23 cellular contexts compared by ENCODE assay signal in the genomic region with DNA sequence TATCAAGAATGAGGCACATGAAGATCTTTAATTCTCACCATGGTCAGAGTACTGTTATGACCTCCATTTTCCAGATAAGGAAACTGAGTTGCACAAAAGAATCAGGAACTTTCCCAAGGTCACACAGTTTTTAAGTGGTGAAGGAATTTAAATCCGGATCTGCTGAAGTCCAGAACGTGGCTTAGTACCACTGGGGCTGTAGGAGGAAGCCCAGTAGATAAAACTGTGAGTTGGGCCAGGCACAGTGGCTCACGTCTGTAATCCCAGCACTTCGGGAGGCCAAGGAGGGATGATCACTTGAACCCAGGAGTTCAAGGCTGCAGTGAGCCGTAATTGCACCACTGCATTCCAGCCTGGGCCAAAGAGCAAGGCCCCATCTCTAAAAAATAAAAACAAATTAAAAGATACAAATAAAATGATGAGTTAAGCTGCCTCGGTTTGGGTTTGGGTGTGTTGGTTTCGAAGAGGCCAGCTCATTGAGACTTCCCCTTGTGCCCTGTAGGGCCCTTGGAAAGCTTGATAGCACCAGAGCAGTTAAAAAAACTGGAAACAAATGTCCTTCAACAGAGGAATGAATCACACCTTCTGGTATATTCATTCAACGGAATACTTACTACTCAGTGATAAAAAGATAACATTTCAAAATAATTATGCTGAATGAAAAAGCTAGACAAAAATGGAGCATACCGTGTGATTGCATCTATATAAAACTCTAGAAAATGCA. TPM values are rescaled to one million over a fixed set of nuclear protein-coding genes. Genes with fewer than 3 reads are reported as not detected.
DNase-seq lines count a peak whose midpoint lies in the region; ATAC-seq, FAIRE-seq and TF ChIP-seq lines count a peak whose summit lies in the region.
"Had no signal": no experiment of that assay in that cellular context is flagged by ENCODE, and none has a peak within 500 bp of the region (broad histone marks: within the 10 kb centered on the region; RNA-seq: fewer than 3 reads in every experiment).

No MANE protein-coding gene starts in this region.

- H3K79me2 ChIP-seq in HepG2 (ENCODE audit: insufficient read depth, low read length), result no peaks in the 10 kb centered on the region

- no peak for FAIRE-seq in HepG2 (lab: Jason Lieb, UNC)
- FAIRE-seq: A204.1, K562, keratinocyte had no signal

- H3K36me3 ChIP-seq in liver (ENCODE audit: control insufficient read depth in 4 of 4, insufficient read depth in 3 of 4, low read depth in 1 of 4, low read length in 3 of 4), result peaks cover 0 to 8% (median 3%) of the 10 kb centered on the region in 4 donors
- H3K36me3 ChIP-seq in HepG2 (replicated peaks in 1 of 2; ENCODE audit: control insufficient read depth in 1 of 2, insufficient read depth in 2 of 2, low read length in 2 of 2), result peaks cover 3 to 13% of the 10 kb centered on the region in 2 experiments; a peak in 3 of 5 replicates
- H3K36me3 ChIP-seq in brain microvascular endothelial cell (replicated peaks), result no peaks in the 10 kb centered on the region
- H3K36me3 ChIP-seq in right lobe of liver, result peaks cover 0 to 7% (median 0%) of the 10 kb centered on the region in 4 donors
- H3K36me3 ChIP-seq in vagina, result no peaks in the 10 kb centered on the region
- peaks cover 0 to 19% of the 10 kb centered on the region in 2 donors for H3K36me3 ChIP-seq in left lung
- H3K36me3 ChIP-seq: right atrium auricular region had no signal

- no peak for DNase-seq in HepG2 (ENCODE audit: low spot score)
- no peak for DNase-seq in brain microvascular endothelial cell
- no peak for DNase-seq in right lobe of liver
- no peak for DNase-seq in vagina (ENCODE audit: extremely low spot score in 2 of 2)
- DNase-seq in hypothalamus (lab: John Stamatoyannopoulos, UW), result no peak
- DNase-seq in left lung, result no peak
- DNase-seq: activated B cell treated with CpG ODN at 0.5 μM for 24 hours; activated CD4-positive, alpha-beta T cell treated with anti-CD3 and anti-CD28 coated beads, Interleukin-2, amount 50 U/mL, for 4 hours; activated gamma-delta T cell; amniotic stem cell; Caco-2; NCI-H146; NCI-H526; RPMI8226; upper lobe of left lung had no signal

- H4K20me1 ChIP-seq in HepG2 (ENCODE audit: insufficient read depth, low read length), result no peaks in the 10 kb centered on the region

- intact Hi-C loops in HepG2 (cut with micrococcal nuclease; ENCODE audit: unreplicated experiment) (no loop called here), right lobe of liver (cut with DNase I) (loop anchor here in 1 of 2 donors (10.0 kb wide), 1 partner anchor 73 kb away; no protein-coding TSS in a partner anchor), vagina (cut with DNase I) (no loop called here), left lung (cut with DNase I) (no loop called here)

- TF ChIP-seq RAD21 in liver (IDR thresholded peaks at IDR 0.05) (peak; percentile 4 to 9), HepG2 (CRISPR knock-in tag; IDR thresholded peaks at IDR 0.05) (no peak)

- TF ChIP-seq EP300 in HepG2 (IDR thresholded peaks at IDR 0.05; ENCODE audit: low read depth in 2 of 2, low read length in 2 of 2) (no peak), HepG2 (CRISPR knock-in tag; IDR thresholded peaks at IDR 0.05; ENCODE audit: borderline replicate concordance) (no peak)

- in situ Hi-C loops in HepG2 (cut with HindIII; ENCODE audit: extremely low pct_ligation_motif_present, low pct_unique_long_range_greater_than_20kb) (loop anchor here (25.0 kb wide), 1 partner anchor 301 kb away; the partner anchor contains the start of gene SLC36A1), brain microvascular endothelial cell (cut with HindIII; ENCODE audit: low pct_ligation_motif_present, low sequenced_read_pairs) (no loop called here)

- no peak overlapping the region for H3K4me2 ChIP-seq in HepG2 (ENCODE audit: low read depth, low read length)
- H3K4me2 ChIP-seq: BLaER1 had no signal

- no peaks in the 10 kb centered on the region for H3K9me3 ChIP-seq in liver (ENCODE audit: control insufficient read depth in 4 of 4, low read length in 3 of 4)
- H3K9me3 ChIP-seq in HepG2 (ENCODE audit: low read length), result no peaks in the 10 kb centered on the region
- H3K9me3 ChIP-seq in right lobe of liver, result no peaks in the 10 kb centered on the region
- no peaks in the 10 kb centered on the region for H3K9me3 ChIP-seq in vagina
- no peaks in the 10 kb centered on the region for H3K9me3 ChIP-seq in left lung
- H3K9me3 ChIP-seq: BLaER1, Caco-2, right atrium auricular region, upper lobe of left lung had no signal

- H3K4me3 ChIP-seq in liver (ENCODE audit: low read depth in 1 of 3, low read length in 3 of 3) (no peak overlapping the region), HepG2 (replicated peaks in 1 of 3; ENCODE audit: insufficient read depth in 1 of 3, low read depth in 2 of 3, low read length in 3 of 3) (no peak overlapping the region), brain microvascular endothelial cell (ENCODE audit: low read depth, low read length) (no peak overlapping the region), right lobe of liver (no peak overlapping the region), vagina (no peak overlapping the region), left lung (no peak overlapping the region)
- H3K4me3 ChIP-seq: BLaER1, K562, right atrium auricular region, upper lobe of left lung had no signal

- TF ChIP-seq POLR2A in HepG2 (IDR thresholded peaks at IDR 0.05; ENCODE audit: insufficient read depth in 1 of 2, low read depth in 2 of 2, low read length in 2 of 2), result no peak
- no peak for TF ChIP-seq POLR2A in right lobe of liver (IDR thresholded peaks at IDR 0.05)
- TF ChIP-seq POLR2A in vagina (IDR thresholded peaks at IDR 0.05), result no peak

- H3K27me3 ChIP-seq in liver (ENCODE audit: control insufficient read depth in 4 of 4, insufficient read depth in 4 of 4, low read length in 3 of 4), result no peaks in the 10 kb centered on the region
- no peaks in the 10 kb centered on the region for H3K27me3 ChIP-seq in HepG2 (ENCODE audit: control insufficient read depth in 1 of 2, insufficient read depth in 2 of 2, low read length in 2 of 2)
- H3K27me3 ChIP-seq in brain microvascular endothelial cell (replicated peaks), result no peaks in the 10 kb centered on the region
- no peaks in the 10 kb centered on the region for H3K27me3 ChIP-seq in right lobe of liver
- H3K27me3 ChIP-seq in vagina, result no peaks in the 10 kb centered on the region
- no peaks in the 10 kb centered on the region for H3K27me3 ChIP-seq in left lung
- H3K27me3 ChIP-seq: BLaER1, foreskin keratinocyte, right atrium auricular region, upper lobe of left lung had no signal

- ATAC-seq in HepG2, result no peak
- ATAC-seq in right lobe of liver, result peak in 3 of 4 donors; percentile 34 to 58 (median 38)
- ATAC-seq in left lung, result no peak
- ATAC-seq in HG03095 (IDR thresholded peaks at IDR 0.05; ENCODE audit: unreplicated experiment), result no peak
- ATAC-seq: foreskin keratinocyte, K562 had no signal

- no peak overlapping the region for H3K9ac ChIP-seq in liver (ENCODE audit: low read depth in 1 of 2, low read length in 2 of 2)
- no peak overlapping the region for H3K9ac ChIP-seq in HepG2 (ENCODE audit: insufficient read depth, low read depth, low read length)
- H3K9ac ChIP-seq: BLaER1 had no signal

- WGBS in liver, result 61% methylated on average over 9 of the region's 9 CpGs
- WGBS in HepG2 (ENCODE audit: low lambda C conversion rate), result 72% methylated on average over 8 of the region's 9 CpGs
- WGBS in right lobe of liver (ENCODE audit: insufficient coverage, low coverage, low lambda C conversion rate, missing lambda C conversion rate), result 51% methylated on average over 9 of the region's 9 CpGs

- no TSS peak for BruUV-seq in HepG2 (replicated peaks; lab: Mats Ljungman, UMichigan)

- CTCF ChIA-PET in HepG2 (lab: Yijun Ruan, JAX; ENCODE audit: low intra/inter-chr PET ratio, low total read pairs), result interaction anchor here (5.1 kb wide), 1 partner anchor 79 kb away, joined by 66 read pairs; no protein-coding TSS in a partner anchor

- TF ChIP-seq CTCF in liver (IDR thresholded peaks at IDR 0.05; ENCODE audit: low read depth, low read length, missing input control) (no peak), HepG2 (CRISPR knock-in tag; IDR thresholded peaks at IDR 0.05) (no peak), brain microvascular endothelial cell (IDR thresholded peaks at IDR 0.05; ENCODE audit: low read depth, low read length, missing control alignments) (peak; percentile 23), right lobe of liver (IDR thresholded peaks at IDR 0.05) (no peak), vagina (IDR thresholded peaks at IDR 0.05) (no peak), left lung (IDR thresholded peaks at IDR 0.05) (no peak)

- H2AFZ ChIP-seq in HepG2 (ENCODE audit: low read length), result no peak overlapping the region

- H3K27ac ChIP-seq in liver (ENCODE audit: low read depth in 1 of 2, low read length in 2 of 2), result no peak overlapping the region
- no peak overlapping the region for H3K27ac ChIP-seq in HepG2 (ENCODE audit: extremely low read length, insufficient read depth, low read length)
- H3K27ac ChIP-seq in brain microvascular endothelial cell, result peak overlapping the region; percentile 99
- H3K27ac ChIP-seq in right lobe of liver, result no peak overlapping the region
- peak overlapping the region; percentile 81 for H3K27ac ChIP-seq in vagina
- no peak overlapping the region for H3K27ac ChIP-seq in left lung
- H3K27ac ChIP-seq: BLaER1, foreskin keratinocyte had no signal

- H3K4me1 ChIP-seq in liver (ENCODE audit: control insufficient read depth in 4 of 4, insufficient read depth in 4 of 4, low read length in 3 of 4), result peaks cover 0 to 4% (median 0%) of the 10 kb centered on the region in 4 donors
- H3K4me1 ChIP-seq in HepG2 (ENCODE audit: insufficient read depth, low read length), result no peaks in the 10 kb centered on the region
- H3K4me1 ChIP-seq in right lobe of liver, result no peaks in the 10 kb centered on the region
- H3K4me1 ChIP-seq in vagina, result peaks cover 37% of the 10 kb centered on the region
- peaks cover 18 to 21% of the 10 kb centered on the region in 2 donors for H3K4me1 ChIP-seq in left lung
- H3K4me1 ChIP-seq: BLaER1 had no signal

- POLR2A ChIA-PET in HepG2 (lab: Yijun Ruan, JAX), result no interaction called here

RNA-seq across cellular contexts. Expression of gene ATOX1, which starts 20.1 kb away (rescaled TPM):
- total RNA-seq in liver, result 10 to 100 TPM; 25.9 to 49.0 TPM
- 100 to 1,000 TPM; 142 to 307 TPM for polyA plus RNA-seq in liver
- 124 and 146 TPM in 2 replicates for total RNA-seq in HepG2 (2016; rRNA removed; fragmentation: Illumina TruSeq; extraction: Trizol)
- total RNA-seq in HepG2 (2016; cell fraction: cytosol; rRNA removed; fragmentation: Illumina TruSeq; extraction: Trizol; ENCODE audit: low read depth), result 55.4 and 83.7 TPM in 2 replicates
- 123 and 144 TPM in 2 replicates for total RNA-seq in HepG2 (2016; cell fraction: insoluble cytoplasmic fraction; rRNA removed; fragmentation: Illumina TruSeq; extraction: Trizol)
- total RNA-seq in HepG2 (2016; cell fraction: membrane; rRNA removed; fragmentation: Illumina TruSeq; extraction: Trizol), result 93.5 and 124 TPM in 2 replicates
- 49.1 and 52.7 TPM in 2 replicates for total RNA-seq in HepG2 (2016; cell fraction: nucleus; rRNA removed; fragmentation: Illumina TruSeq; extraction: Trizol)
- polyA plus RNA-seq in HepG2 (2011; rRNA removed), result 62.4 and 62.5 TPM in 2 replicates
- polyA plus RNA-seq in HepG2 (2011; cell fraction: cytosol; rRNA removed), result 113 and 180 TPM in 2 replicates
- 35.5 and 39.6 TPM in 2 replicates for polyA plus RNA-seq in HepG2 (2011; cell fraction: nucleus; rRNA removed)
- 92.4 and 93.3 TPM in 2 replicates for polyA plus RNA-seq in HepG2 (2012)
- 97.4 and 143 TPM in 2 replicates for polyA plus RNA-seq in HepG2 (2016; cell fraction: cytosol; fragmentation: Illumina TruSeq; extraction: Trizol; ENCODE audit: low read depth)
- polyA plus RNA-seq in HepG2 (2016; cell fraction: insoluble cytoplasmic fraction; fragmentation: Illumina TruSeq; extraction: Trizol; ENCODE audit: low read depth), result 209 and 219 TPM in 2 replicates
- 131 and 173 TPM in 2 replicates for polyA plus RNA-seq in HepG2 (2016; cell fraction: membrane; fragmentation: Illumina TruSeq; extraction: Trizol; ENCODE audit: low read depth)
- 113 and 116 TPM in 2 replicates for polyA plus RNA-seq in HepG2 (2016; cell fraction: nucleus; fragmentation: Illumina TruSeq; extraction: Trizol; ENCODE audit: insufficient read depth, low read depth)
- polyA minus RNA-seq in HepG2 (2011; rRNA and poly(A)+ RNA removed; ENCODE audit: low replicate concordance), result 66.0 and 83.2 TPM in 2 replicates
- 18.4 and 25.2 TPM in 2 replicates for polyA minus RNA-seq in HepG2 (2011; cell fraction: cytosol; rRNA and poly(A)+ RNA removed)
- 18.3 and 24.2 TPM in 2 replicates for polyA minus RNA-seq in HepG2 (2011; cell fraction: nucleus; rRNA and poly(A)+ RNA removed)
- 100 to 1,000 TPM in 3 of 6 experiments, 10 to 100 TPM in 3; 83.1 to 177 (median 96.7) TPM for total RNA-seq in right lobe of liver
- 120 TPM for total RNA-seq in vagina
- 10 to 100 TPM; 72.1 to 89.7 TPM for total RNA-seq in left lung

RNA-seq across cellular contexts. Expression of gene G3BP1, which starts 33.5 kb away (rescaled TPM):
- total RNA-seq in liver (100 to 1,000 TPM in 1 of 2 donors, 10 to 100 TPM in 1; 71.9 to 144 TPM), HepG2 (2016; rRNA removed; fragmentation: Illumina TruSeq; extraction: Trizol) (320 and 517 TPM in 2 replicates), right lobe of liver (100 to 1,000 TPM in 2 of 6 experiments, 10 to 100 TPM in 4; 63.9 to 107 (median 94.5) TPM), vagina (97.0 TPM), left lung (100 to 1,000 TPM; 150 to 207 TPM)
- polyA plus RNA-seq in liver (10 to 100 TPM; 26.9 to 53.5 TPM), HepG2 (2011; rRNA removed) (36.7 and 36.8 TPM in 2 replicates)
- 41.5 and 44.3 TPM in 2 replicates for total RNA-seq in HepG2 (2016; cell fraction: cytosol; rRNA removed; fragmentation: Illumina TruSeq; extraction: Trizol; ENCODE audit: low read depth)
- total RNA-seq in HepG2 (2016; cell fraction: insoluble cytoplasmic fraction; rRNA removed; fragmentation: Illumina TruSeq; extraction: Trizol), result 318 and 499 TPM in 2 replicates
- total RNA-seq in HepG2 (2016; cell fraction: membrane; rRNA removed; fragmentation: Illumina TruSeq; extraction: Trizol), result 78.5 and 90.0 TPM in 2 replicates
- total RNA-seq in HepG2 (2016; cell fraction: nucleus; rRNA removed; fragmentation: Illumina TruSeq; extraction: Trizol), result 169 and 180 TPM in 2 replicates
- polyA plus RNA-seq in HepG2 (2011; cell fraction: cytosol; rRNA removed), result 19.1 and 29.1 TPM in 2 replicates
- 21.7 and 24.8 TPM in 2 replicates for polyA plus RNA-seq in HepG2 (2011; cell fraction: nucleus; rRNA removed)
- polyA plus RNA-seq in HepG2 (2012), result 69.1 and 93.9 TPM in 2 replicates
- 10.9 and 11.4 TPM in 2 replicates for polyA plus RNA-seq in HepG2 (2016; cell fraction: cytosol; fragmentation: Illumina TruSeq; extraction: Trizol; ENCODE audit: low read depth)
- 267 and 318 TPM in 2 replicates for polyA plus RNA-seq in HepG2 (2016; cell fraction: insoluble cytoplasmic fraction; fragmentation: Illumina TruSeq; extraction: Trizol; ENCODE audit: low read depth)
- 32.9 and 35.3 TPM in 2 replicates for polyA plus RNA-seq in HepG2 (2016; cell fraction: membrane; fragmentation: Illumina TruSeq; extraction: Trizol; ENCODE audit: low read depth)
- 110 and 112 TPM in 2 replicates for polyA plus RNA-seq in HepG2 (2016; cell fraction: nucleus; fragmentation: Illumina TruSeq; extraction: Trizol; ENCODE audit: insufficient read depth, low read depth)
- 119 and 313 TPM in 2 replicates for polyA minus RNA-seq in HepG2 (2011; rRNA and poly(A)+ RNA removed; ENCODE audit: low replicate concordance)
- polyA minus RNA-seq in HepG2 (2011; cell fraction: cytosol; rRNA and poly(A)+ RNA removed), result 75.4 and 95.6 TPM in 2 replicates
- 143 and 162 TPM in 2 replicates for polyA minus RNA-seq in HepG2 (2011; cell fraction: nucleus; rRNA and poly(A)+ RNA removed)

RNA-seq across cellular contexts. Expression of gene SPARC, which starts 51.6 kb away (rescaled TPM):
- 100 to 1,000 TPM in 1 of 2 donors, 10 to 100 TPM in 1; 96.6 to 116 TPM for total RNA-seq in liver
- polyA plus RNA-seq in liver, result 100 to 1,000 TPM; 104 to 269 TPM
- 75.5 and 192 TPM in 2 replicates for total RNA-seq in HepG2 (2016; rRNA removed; fragmentation: Illumina TruSeq; extraction: Trizol)
- 9.1 and 9.9 TPM in 2 replicates for total RNA-seq in HepG2 (2016; cell fraction: cytosol; rRNA removed; fragmentation: Illumina TruSeq; extraction: Trizol; ENCODE audit: low read depth)
- total RNA-seq in HepG2 (2016; cell fraction: insoluble cytoplasmic fraction; rRNA removed; fragmentation: Illumina TruSeq; extraction: Trizol), result 71.7 and 190 TPM in 2 replicates
- 37.6 and 38.8 TPM in 2 replicates for total RNA-seq in HepG2 (2016; cell fraction: membrane; rRNA removed; fragmentation: Illumina TruSeq; extraction: Trizol)
- total RNA-seq in HepG2 (2016; cell fraction: nucleus; rRNA removed; fragmentation: Illumina TruSeq; extraction: Trizol), result 149 and 175 TPM in 2 replicates
- polyA plus RNA-seq in HepG2 (2011; rRNA removed), result 65.0 and 76.7 TPM in 2 replicates
- 54.8 and 70.7 TPM in 2 replicates for polyA plus RNA-seq in HepG2 (2011; cell fraction: cytosol; rRNA removed)
- 37.4 and 43.1 TPM in 2 replicates for polyA plus RNA-seq in HepG2 (2011; cell fraction: nucleus; rRNA removed)
- polyA plus RNA-seq in HepG2 (2012), result 35.8 and 37.1 TPM in 2 replicates
- polyA plus RNA-seq in HepG2 (2016; cell fraction: cytosol; fragmentation: Illumina TruSeq; extraction: Trizol; ENCODE audit: low read depth), result 23.5 and 31.8 TPM in 2 replicates
- polyA plus RNA-seq in HepG2 (2016; cell fraction: insoluble cytoplasmic fraction; fragmentation: Illumina TruSeq; extraction: Trizol; ENCODE audit: low read depth), result 109 and 123 TPM in 2 replicates
- polyA plus RNA-seq in HepG2 (2016; cell fraction: membrane; fragmentation: Illumina TruSeq; extraction: Trizol; ENCODE audit: low read depth), result 43.6 and 45.2 TPM in 2 replicates
- polyA plus RNA-seq in HepG2 (2016; cell fraction: nucleus; fragmentation: Illumina TruSeq; extraction: Trizol; ENCODE audit: insufficient read depth, low read depth), result 354 and 386 TPM in 2 replicates
- 64.6 TPM in 1 of 2 replicates, not detected in the other for polyA minus RNA-seq in HepG2 (2011; rRNA and poly(A)+ RNA removed; ENCODE audit: low replicate concordance)
- 30.4 and 42.5 TPM in 2 replicates for polyA minus RNA-seq in HepG2 (2011; cell fraction: cytosol; rRNA and poly(A)+ RNA removed)
- polyA minus RNA-seq in HepG2 (2011; cell fraction: nucleus; rRNA and poly(A)+ RNA removed), result 9.7 and 14.0 TPM in 2 replicates
- total RNA-seq in right lobe of liver, result 100 to 1,000 TPM in 4 of 6 experiments, 10 to 100 TPM in 2; 62.2 to 277 (median 109) TPM
- total RNA-seq in vagina, result 273 TPM
- total RNA-seq in left lung, result 1,000 to 10,000 TPM; 1,647 to 5,045 TPM
- total RNA-seq: activated B cell treated with CpG ODN at 0.5 μM for 24 hours had no signal

Comparison
In these comparisons a context has a peak if more than half of its experiments do, and no peak if none do; other contexts are left out.
1. ATAC-seq: peak in right lobe of liver (3 of 4); none in HepG2 (single experiment), left lung (single experiment) and HG03095 (single experiment).
2. H3K27ac ChIP-seq: peak in brain microvascular endothelial cell (single experiment) and vagina (single experiment); none in liver (0 of 2), HepG2 (single experiment), right lobe of liver (0 of 3) and left lung (0 of 2).